Comparison of ENCODE assay signal across 23 cellular contexts in genomic region chr18:39555511-39555910, GRCh38.
"Had no signal": no experiment of that assay in that cellular context is flagged by ENCODE, and none has a peak within 500 bp of the region (broad histone marks: within the 10 kb centered on the region; RNA-seq: fewer than 3 reads in every experiment).

No MANE protein-coding gene starts in this region.

- H3K36me3 Mint-ChIP-seq: activated naive CD8-positive, alpha-beta T cell treated with anti-CD3 and anti-CD28 coated beads, Interleukin-2, amount 10 ng/mL, durations not matched to agents 7 days and 5 days had no signal

- H3K4me3 Mint-ChIP-seq: activated CD8-positive, alpha-beta T cell treated with anti-CD3 and anti-CD28 coated beads, Interleukin-2, amount 10 ng/mL, durations not matched to agents 7 days and 5 days; activated naive CD8-positive, alpha-beta T cell treated with anti-CD3 and anti-CD28 coated beads, Interleukin-2, amount 10 ng/mL, durations not matched to agents 7 days and 5 days; T-helper 1 cell treated with Interleukin-12 subunit alpha and Interleukin-12 subunit beta and Interleukin-4 antibody, amounts not matched to agents 30 μg/mL and 1 μg/mL, for 36 hours had no signal

- H3K4me1 Mint-ChIP-seq: activated naive CD8-positive, alpha-beta T cell treated with anti-CD3 and anti-CD28 coated beads, Interleukin-2, amount 10 ng/mL, durations not matched to agents 7 days and 5 days had no signal

- DNase-seq: activated CD4-positive, alpha-beta T cell treated with anti-CD3 and anti-CD28 coated beads for 4 hours; activated CD4-positive, alpha-beta T cell treated with anti-CD3 and anti-CD28 coated beads, Interleukin-2, amount 50 U/mL, for 4 hours; activated CD8-positive, alpha-beta memory T cell treated with anti-CD3 and anti-CD28 coated beads, Interleukin-2, amount 50 U/mL, for 48 hours; activated CD8-positive, alpha-beta T cell treated with anti-CD3 and anti-CD28 coated beads, Interleukin-2, amount 10 ng/mL, durations not matched to agents 7 days and 5 days; activated naive CD4-positive, alpha-beta T cell treated with anti-CD3 and anti-CD28 coated beads, Interleukin-2, amount 50 U/mL, for 16 hours; activated naive CD8-positive, alpha-beta T cell treated with anti-CD3 and anti-CD28 coated beads, Interleukin-2, amount 10 ng/mL, durations not matched to agents 7 days and 5 days; activated T-cell treated with anti-CD3 and anti-CD28 coated beads, Interleukin-2, amount 50 U/mL, for 1 hour; adrenal gland; aorta; body of pancreas; central memory CD4-positive, alpha-beta T cell; Karpas-422; NCI-H1048; NCI-H146; NCI-H1930; NCI-H2171; NCI-H345; NCI-H510A treated with DMSO at 0.1 percent for 48 hours; Peyer's patch; Right ventricle myocardium superior had no signal

- ATAC-seq: activated CD4-positive, CD25-positive, alpha-beta regulatory T cell treated with anti-CD3 and anti-CD28 coated beads, Interleukin-2, amount 50 U/mL, for 24 hours; activated CD8-positive, alpha-beta T cell treated with anti-CD3 and anti-CD28 coated beads, Interleukin-2, amount 10 ng/mL, durations not matched to agents 7 days and 5 days; body of pancreas; K562 had no signal

- H3K27ac Mint-ChIP-seq: activated CD8-positive, alpha-beta T cell treated with anti-CD3 and anti-CD28 coated beads, Interleukin-2, amount 10 ng/mL, durations not matched to agents 7 days and 5 days; activated naive CD8-positive, alpha-beta T cell treated with anti-CD3 and anti-CD28 coated beads, Interleukin-2, amount 10 ng/mL, durations not matched to agents 7 days and 5 days; T-helper 1 cell treated with Interleukin-12 subunit alpha and Interleukin-12 subunit beta and Interleukin-4 antibody, amounts not matched to agents 30 μg/mL and 1 μg/mL, for 36 hours had no signal

- H3K4me3 ChIP-seq: adrenal gland, body of pancreas, K562, Peyer's patch had no signal

- H3K9me3 Mint-ChIP-seq: activated naive CD8-positive, alpha-beta T cell treated with anti-CD3 and anti-CD28 coated beads, Interleukin-2, amount 10 ng/mL, durations not matched to agents 7 days and 5 days; T-helper 1 cell treated with Interleukin-12 subunit alpha and Interleukin-12 subunit beta and Interleukin-4 antibody, amounts not matched to agents 30 μg/mL and 1 μg/mL, for 36 hours had no signal

- H3K27me3 Mint-ChIP-seq: activated naive CD8-positive, alpha-beta T cell treated with anti-CD3 and anti-CD28 coated beads, Interleukin-2, amount 10 ng/mL, durations not matched to agents 7 days and 5 days had no signal
